ENCODE assay signal across 26 cellular contexts in genomic region chr15:83892498-83892897, GRCh38.
"Had no signal": no experiment of that assay in that cellular context is flagged by ENCODE, and none has a peak within 500 bp of the region (broad histone marks: within the 10 kb centered on the region; RNA-seq: fewer than 3 reads in every experiment).

No MANE protein-coding gene starts in this region.

- H3K27ac ChIP-seq: stomach, suprapubic skin, testis, thoracic aorta, thyroid gland, tibial artery, tibial nerve, transverse colon, upper lobe of left lung, upper lobe of right lung, uterus, vagina had no signal

- H3K27me3 ChIP-seq: stomach, suprapubic skin, testis, thyroid gland, tibial artery, tibial nerve, transverse colon, upper lobe of left lung, upper lobe of right lung, uterus, vagina had no signal

- H3K4me1 ChIP-seq: stomach, testis, tibial artery, transverse colon, upper lobe of right lung, uterus, vagina had no signal

- DNase-seq: stimulated activated CD4-positive, alpha-beta T cell treated with anti-CD3 and anti-CD28 coated beads, Interleukin-2, amount 100 ng/mL, for 48 hours; stimulated activated CD4-positive, alpha-beta T cell treated with anti-CD3 and anti-CD28 coated beads, Interleukin-4, amount 100 ng/mL, for 1 hour; stimulated activated CD4-positive, alpha-beta T cell treated with anti-CD3 and anti-CD28 coated beads, Interleukin-4, amount 100 ng/mL, for 24 hours; stimulated activated CD4-positive, alpha-beta T cell treated with anti-CD3 and anti-CD28 coated beads, Interleukin-4, amount 100 ng/mL, for 4 hours; stimulated activated CD8-positive, alpha-beta memory T cell treated with anti-CD3 and anti-CD28 coated beads, Interleukin-4, amount 100 ng/mL, for 48 hours; stimulated activated naive B cell treated with anti-CD40 and anti-IgM and Interleukin-4, amounts not matched to agents 10 μg/mL and 1 μg/mL and 100 μg/mL, for 72 hours; stimulated activated naive CD4-positive, alpha-beta T cell; stimulated activated naive CD4-positive, alpha-beta T cell treated with Interleukin-2 at 50 U/mL for 16 hours; stimulated activated naive CD8-positive, alpha-beta T cell treated with anti-CD3 and anti-CD28 coated beads, Interleukin-15, amount 100 ng/mL, for 72 hours; stimulated activated naive CD8-positive, alpha-beta T cell treated with anti-CD3 and anti-CD28 coated beads, Interleukin-15, Interleukin-2, amounts not matched to agents 100 U/mL and 50 U/mL, for 24 hours; stomach; substantia nigra; testis; thyroid gland; tibial artery; transverse colon; trophoblast cell; upper lobe of left lung; upper lobe of right lung; uterus had no signal

- H3K4me3 ChIP-seq: stomach, suprapubic skin, testis, thoracic aorta, thyroid gland, tibial artery, tibial nerve, transverse colon, upper lobe of left lung, upper lobe of right lung, uterus, vagina had no signal

- ATAC-seq: stimulated activated effector memory CD8-positive, alpha-beta T cell treated with anti-CD3 and anti-CD28 coated beads, Interleukin-12 subunit alpha, Interleukin-12 subunit beta, amount 100 ng/mL, for 72 hours; stimulated activated memory B cell treated with anti-CD40 and anti-IgM and Interleukin-4, amounts not matched to agents 10 μg/mL and 1 μg/mL and 100 μg/mL, for 72 hours; stimulated activated naive B cell treated with anti-CD40 and anti-IgM and Interleukin-4, amounts not matched to agents 10 μg/mL and 1 μg/mL and 100 μg/mL, for 72 hours; stimulated activated naive CD8-positive, alpha-beta T cell treated with anti-CD3 and anti-CD28 coated beads, Interleukin-15, amount 100 ng/mL, for 72 hours; stimulated activated naive CD8-positive, alpha-beta T cell treated with anti-CD3 and anti-CD28 coated beads, Interleukin-15, Interleukin-2, amounts not matched to agents 100 U/mL and 50 U/mL, for 24 hours; upper lobe of right lung had no signal
